In genomic region chr4:7857238-7857701, GRCh38 we compare ENCODE assay signal across 10 cellular contexts.
DNase-seq lines count a peak whose midpoint lies in the region; ATAC-seq and TF ChIP-seq lines count a peak whose summit lies in the region.
"Had no signal": no experiment of that assay in that cellular context is flagged by ENCODE, and none has a peak within 500 bp of the region (broad histone marks: within the 10 kb centered on the region; RNA-seq: fewer than 3 reads in every experiment).

No MANE protein-coding gene starts in this region.

- no peak overlapping the region for H3K9ac ChIP-seq in colonic mucosa (ENCODE audit: low read depth in 2 of 2, low read length in 2 of 2)

- no peaks in the 10 kb centered on the region for H3K9me3 Mint-ChIP-seq in activated CD4-positive, alpha-beta T cell treated with anti-CD3 and anti-CD28 coated beads, Interleukin-2, amount 10 ng/mL, durations not matched to agents 7 days and 5 days
- no peaks in the 10 kb centered on the region for H3K9me3 Mint-ChIP-seq in activated T-helper 1 cell treated with anti-CD3 and anti-CD28 coated beads, Interleukin-12 subunit alpha, Interleukin-12 subunit beta, Interleukin-2, Interleukin-4 antibody, amounts not matched to agents 30 ng/mL and 10 ng/mL and 1 ng/mL, durations not matched to agents 14 hours and 24 hours and 36 hours
- no peaks in the 10 kb centered on the region for H3K9me3 Mint-ChIP-seq in stimulated activated naive CD8-positive, alpha-beta T cell treated with anti-CD3 and anti-CD28 coated beads, Interleukin-15, Interleukin-2, amounts not matched to agents 100 ng/mL and 50 ng/mL, for 24 hours
- H3K9me3 Mint-ChIP-seq in stimulated activated memory B cell treated with anti-CD40 and anti-IgM and Interleukin-4, amounts not matched to agents 10 μg/mL and 1 μg/mL and 100 μg/mL, for 72 hours: no peaks in the 10 kb centered on the region

- POLR2A ChIA-PET in activated CD4-positive, alpha-beta T cell treated with anti-CD3 and anti-CD28 coated beads, Interleukin-2, amount 10 ng/mL, durations not matched to agents 7 days and 5 days (lab: Charles Lee): no interaction called here

- H3K36me3 ChIP-seq in colonic mucosa: no peaks in the 10 kb centered on the region

- H3K36me3 Mint-ChIP-seq in activated CD4-positive, alpha-beta T cell treated with anti-CD3 and anti-CD28 coated beads, Interleukin-2, amount 10 ng/mL, durations not matched to agents 7 days and 5 days (ENCODE audit: low read depth): peaks cover 12% of the 10 kb centered on the region
- H3K36me3 Mint-ChIP-seq in activated T-helper 1 cell treated with anti-CD3 and anti-CD28 coated beads, Interleukin-12 subunit alpha, Interleukin-12 subunit beta, Interleukin-2, Interleukin-4 antibody, amounts not matched to agents 30 ng/mL and 10 ng/mL and 1 ng/mL, durations not matched to agents 14 hours and 24 hours and 36 hours (ENCODE audit: low read depth): peaks cover 24% of the 10 kb centered on the region
- peaks cover 13% of the 10 kb centered on the region for H3K36me3 Mint-ChIP-seq in stimulated activated naive CD8-positive, alpha-beta T cell treated with anti-CD3 and anti-CD28 coated beads, Interleukin-15, Interleukin-2, amounts not matched to agents 100 ng/mL and 50 ng/mL, for 24 hours (ENCODE audit: low read depth)
- H3K36me3 Mint-ChIP-seq in stimulated activated memory B cell treated with anti-CD40 and anti-IgM and Interleukin-4, amounts not matched to agents 10 μg/mL and 1 μg/mL and 100 μg/mL, for 72 hours: no peaks in the 10 kb centered on the region

- no peak overlapping the region for H3K27ac ChIP-seq in colonic mucosa

- H3K27me3 ChIP-seq in colonic mucosa: no peaks in the 10 kb centered on the region
- H3K27me3 ChIP-seq: BE2C had no signal

- no peaks in the 10 kb centered on the region for H3K27me3 Mint-ChIP-seq in activated CD4-positive, alpha-beta T cell treated with anti-CD3 and anti-CD28 coated beads, Interleukin-2, amount 10 ng/mL, durations not matched to agents 7 days and 5 days
- peaks cover 16% of the 10 kb centered on the region for H3K27me3 Mint-ChIP-seq in activated T-helper 1 cell treated with anti-CD3 and anti-CD28 coated beads, Interleukin-12 subunit alpha, Interleukin-12 subunit beta, Interleukin-2, Interleukin-4 antibody, amounts not matched to agents 30 ng/mL and 10 ng/mL and 1 ng/mL, durations not matched to agents 14 hours and 24 hours and 36 hours (ENCODE audit: insufficient read depth)
- H3K27me3 Mint-ChIP-seq in stimulated activated naive CD8-positive, alpha-beta T cell treated with anti-CD3 and anti-CD28 coated beads, Interleukin-15, Interleukin-2, amounts not matched to agents 100 ng/mL and 50 ng/mL, for 24 hours: no peaks in the 10 kb centered on the region
- H3K27me3 Mint-ChIP-seq in stimulated activated memory B cell treated with anti-CD40 and anti-IgM and Interleukin-4, amounts not matched to agents 10 μg/mL and 1 μg/mL and 100 μg/mL, for 72 hours: peaks cover 34% of the 10 kb centered on the region

- no peak for DNase-seq in activated CD4-positive, alpha-beta T cell treated with anti-CD3 and anti-CD28 coated beads, Interleukin-2, amount 10 ng/mL, durations not matched to agents 7 days and 5 days
- DNase-seq in activated CD4-positive, alpha-beta T cell treated with anti-CD3 and anti-CD28 coated beads for 48 hours: no peak
- DNase-seq in activated T-helper 1 cell treated with anti-CD3 and anti-CD28 coated beads, Interleukin-12 subunit alpha, Interleukin-12 subunit beta, Interleukin-2, Interleukin-4 antibody, amounts not matched to agents 30 ng/mL and 10 ng/mL and 1 ng/mL, durations not matched to agents 14 hours and 24 hours and 36 hours (ENCODE audit: low spot score): no peak
- peak; percentile 55 for DNase-seq in glomerular visceral epithelial cell (ENCODE audit: extremely low spot score)
- DNase-seq in cerebellum (ENCODE audit: low spot score): no peak
- DNase-seq in colonic mucosa: no peak
- DNase-seq: BE2C, NCI-H1436 treated with DMSO at 0.1 percent for 48 hours had no signal

- H3K4me3 Mint-ChIP-seq in activated CD4-positive, alpha-beta T cell treated with anti-CD3 and anti-CD28 coated beads, Interleukin-2, amount 10 ng/mL, durations not matched to agents 7 days and 5 days: no peak overlapping the region
- H3K4me3 Mint-ChIP-seq in activated T-helper 1 cell treated with anti-CD3 and anti-CD28 coated beads, Interleukin-12 subunit alpha, Interleukin-12 subunit beta, Interleukin-2, Interleukin-4 antibody, amounts not matched to agents 30 ng/mL and 10 ng/mL and 1 ng/mL, durations not matched to agents 14 hours and 24 hours and 36 hours: peak overlapping the region; percentile 54
- peak overlapping the region; percentile 51 for H3K4me3 Mint-ChIP-seq in stimulated activated naive CD8-positive, alpha-beta T cell treated with anti-CD3 and anti-CD28 coated beads, Interleukin-15, Interleukin-2, amounts not matched to agents 100 ng/mL and 50 ng/mL, for 24 hours
- no peak overlapping the region for H3K4me3 Mint-ChIP-seq in stimulated activated memory B cell treated with anti-CD40 and anti-IgM and Interleukin-4, amounts not matched to agents 10 μg/mL and 1 μg/mL and 100 μg/mL, for 72 hours

- H3K4me3 ChIP-seq in colonic mucosa: no peak overlapping the region

- no peaks in the 10 kb centered on the region for H3K9me3 ChIP-seq in colonic mucosa
- H3K9me3 ChIP-seq: BE2C had no signal

- CTCF ChIA-PET in activated CD4-positive, alpha-beta T cell treated with anti-CD3 and anti-CD28 coated beads, Interleukin-2, amount 10 ng/mL, durations not matched to agents 7 days and 5 days (lab: Charles Lee): interaction anchor here (1.6 kb wide), 1 partner anchor 13 kb away, joined by 5 read pairs; no protein-coding TSS in a partner anchor

- intact Hi-C loops in activated T-helper 1 cell treated with anti-CD3 and anti-CD28 coated beads, Interleukin-12 subunit alpha, Interleukin-12 subunit beta, Interleukin-2, Interleukin-4 antibody, amounts not matched to agents 30 ng/mL and 10 ng/mL and 1 ng/mL, durations not matched to agents 14 hours and 24 hours and 36 hours (cut with micrococcal nuclease): loop anchor here (1.0 to 5.0 kb wide), 6 partner anchors 11 to 112 kb away; partner anchors contain the start of gene AFAP1
- intact Hi-C loops in colonic mucosa (cut with DNase I): no loop called here

- no peak for TF ChIP-seq CTCF in colonic mucosa (IDR thresholded peaks at IDR 0.05)

- peak overlapping the region; percentile 61 for H3K27ac Mint-ChIP-seq in activated CD4-positive, alpha-beta T cell treated with anti-CD3 and anti-CD28 coated beads, Interleukin-2, amount 10 ng/mL, durations not matched to agents 7 days and 5 days
- H3K27ac Mint-ChIP-seq in activated T-helper 1 cell treated with anti-CD3 and anti-CD28 coated beads, Interleukin-12 subunit alpha, Interleukin-12 subunit beta, Interleukin-2, Interleukin-4 antibody, amounts not matched to agents 30 ng/mL and 10 ng/mL and 1 ng/mL, durations not matched to agents 14 hours and 24 hours and 36 hours: peak overlapping the region; percentile 93
- H3K27ac Mint-ChIP-seq in stimulated activated naive CD8-positive, alpha-beta T cell treated with anti-CD3 and anti-CD28 coated beads, Interleukin-15, Interleukin-2, amounts not matched to agents 100 ng/mL and 50 ng/mL, for 24 hours: peak overlapping the region; percentile 53
- H3K27ac Mint-ChIP-seq in stimulated activated memory B cell treated with anti-CD40 and anti-IgM and Interleukin-4, amounts not matched to agents 10 μg/mL and 1 μg/mL and 100 μg/mL, for 72 hours: no peak overlapping the region

- no peak for ATAC-seq in stimulated activated memory B cell treated with anti-CD40 and anti-IgM and Interleukin-4, amounts not matched to agents 10 μg/mL and 1 μg/mL and 100 μg/mL, for 72 hours

- H3K4me1 ChIP-seq in colonic mucosa: no peaks in the 10 kb centered on the region

- peaks cover 55% of the 10 kb centered on the region for H3K4me1 Mint-ChIP-seq in activated CD4-positive, alpha-beta T cell treated with anti-CD3 and anti-CD28 coated beads, Interleukin-2, amount 10 ng/mL, durations not matched to agents 7 days and 5 days
- H3K4me1 Mint-ChIP-seq in activated T-helper 1 cell treated with anti-CD3 and anti-CD28 coated beads, Interleukin-12 subunit alpha, Interleukin-12 subunit beta, Interleukin-2, Interleukin-4 antibody, amounts not matched to agents 30 ng/mL and 10 ng/mL and 1 ng/mL, durations not matched to agents 14 hours and 24 hours and 36 hours (ENCODE audit: low read depth): peaks cover 60% of the 10 kb centered on the region
- H3K4me1 Mint-ChIP-seq in stimulated activated naive CD8-positive, alpha-beta T cell treated with anti-CD3 and anti-CD28 coated beads, Interleukin-15, Interleukin-2, amounts not matched to agents 100 ng/mL and 50 ng/mL, for 24 hours (ENCODE audit: low read depth): peaks cover 57% of the 10 kb centered on the region
- no peaks in the 10 kb centered on the region for H3K4me1 Mint-ChIP-seq in stimulated activated memory B cell treated with anti-CD40 and anti-IgM and Interleukin-4, amounts not matched to agents 10 μg/mL and 1 μg/mL and 100 μg/mL, for 72 hours

Comparison
In these comparisons a context has a peak if more than half of its experiments do, and no peak if none do; other contexts are left out.
1. H3K4me3 Mint-ChIP-seq: peak in activated T-helper 1 cell treated with anti-CD3 and anti-CD28 coated beads, Interleukin-12 subunit alpha, Interleukin-12 subunit beta, Interleukin-2, Interleukin-4 antibody, amounts not matched to agents 30 ng/mL and 10 ng/mL and 1 ng/mL, durations not matched to agents 14 hours and 24 hours and 36 hours (single experiment) and stimulated activated naive CD8-positive, alpha-beta T cell treated with anti-CD3 and anti-CD28 coated beads, Interleukin-15, Interleukin-2, amounts not matched to agents 100 ng/mL and 50 ng/mL, for 24 hours (single experiment); none in activated CD4-positive, alpha-beta T cell treated with anti-CD3 and anti-CD28 coated beads, Interleukin-2, amount 10 ng/mL, durations not matched to agents 7 days and 5 days (single experiment) and stimulated activated memory B cell treated with anti-CD40 and anti-IgM and Interleukin-4, amounts not matched to agents 10 μg/mL and 1 μg/mL and 100 μg/mL, for 72 hours (single experiment).